Comparison of ENCODE assay signal across 16 cellular contexts in genomic region chr11:66708026-66708579, GRCh38. TPM values are rescaled to one million over a fixed set of nuclear protein-coding genes. Genes with fewer than 3 reads are reported as not detected.
DNase-seq lines count a peak whose midpoint lies in the region; ATAC-seq and TF ChIP-seq lines count a peak whose summit lies in the region.
"Had no signal": no experiment of that assay in that cellular context is flagged by ENCODE, and none has a peak within 500 bp of the region (broad histone marks: within the 10 kb centered on the region; RNA-seq: fewer than 3 reads in every experiment).

No MANE protein-coding gene starts in this region.

- CTCF ChIA-PET in Caco-2 (lab: Charles Lee) = no interaction called here

- H3K36me3 Mint-ChIP-seq in Caco-2 (ENCODE audit: insufficient read depth, unreplicated experiment) (peaks cover 15% of the 10 kb centered on the region), glutamatergic neuron (ENCODE audit: unreplicated experiment) (peaks cover 3% of the 10 kb centered on the region)
- no peaks in the 10 kb centered on the region for H3K36me3 Mint-ChIP-seq in activated T-helper 17 cell treated with anti-CD3 and anti-CD28 coated beads, Interleukin-2, amount 50 U/mL, for 72 hours (ENCODE audit: low read depth)
- H3K36me3 Mint-ChIP-seq: CD4-positive, CD25-positive, alpha-beta regulatory T cell had no signal

- no peak for ATAC-seq in activated T-helper 17 cell treated with anti-CD3 and anti-CD28 coated beads, Interleukin-2, amount 50 U/mL, for 72 hours (replicated peaks)
- ATAC-seq: K562 had no signal

- H3K36me3 ChIP-seq in Caco-2 (ENCODE audit: control insufficient read depth, insufficient read depth, low read length) (0 out of 2 replicates have a peak, but pooled peaks cover 7% of the 10 kb centered on the region), osteoblast (ENCODE audit: insufficient read depth, low read length) (no peaks in the 10 kb centered on the region)

- H3K79me2 ChIP-seq in osteoblast (ENCODE audit: insufficient read depth, low read length) = no peaks in the 10 kb centered on the region

- H3K27ac Mint-ChIP-seq in Caco-2 (ENCODE audit: unreplicated experiment) (peak overlapping the region; percentile 76), glutamatergic neuron (ENCODE audit: unreplicated experiment) (peak overlapping the region; percentile 38)
- H3K27ac Mint-ChIP-seq in activated T-helper 17 cell treated with anti-CD3 and anti-CD28 coated beads, Interleukin-2, amount 50 U/mL, for 72 hours = peak overlapping the region; percentile 30
- H3K27ac Mint-ChIP-seq: CD4-positive, CD25-positive, alpha-beta regulatory T cell; HFFc6 had no signal

- DNase-seq in Caco-2 (no peak), glutamatergic neuron (no peak), osteoblast (ENCODE audit: insufficient read length, low spot score, missing footprints) (peak; percentile 76), GF-D8 (lab: John Stamatoyannopoulos, UW) (no peak), kidney glomerular epithelial cell (lab: John Stamatoyannopoulos, UW) (no peak), C1 segment of cervical spinal cord (lab: John Stamatoyannopoulos, UW) (no peak)
- DNase-seq: 8988T; AML-193; CD4-positive, CD25-positive, alpha-beta regulatory T cell; DMS79; HCEC 1CT; HFFc6 had no signal

- H3K4me1 ChIP-seq in Caco-2 (no peaks in the 10 kb centered on the region), osteoblast (ENCODE audit: insufficient read depth, low read length) (no peaks in the 10 kb centered on the region)

- no peaks in the 10 kb centered on the region for H3K27me3 ChIP-seq in Caco-2 (replicated peaks; ENCODE audit: control insufficient read depth, insufficient read depth, low read length)
- peaks cover 5% of the 10 kb centered on the region for H3K27me3 ChIP-seq in osteoblast (ENCODE audit: insufficient read depth, low read length)
- H3K27me3 ChIP-seq: BLaER1 had no signal

- POLR2A ChIA-PET in Caco-2 (lab: Charles Lee) = no interaction called here

- H3K27me3 Mint-ChIP-seq in Caco-2 (ENCODE audit: insufficient read depth, unreplicated experiment) (no peaks in the 10 kb centered on the region), glutamatergic neuron (ENCODE audit: unreplicated experiment) (peaks cover 2% of the 10 kb centered on the region)
- H3K27me3 Mint-ChIP-seq in activated T-helper 17 cell treated with anti-CD3 and anti-CD28 coated beads, Interleukin-2, amount 50 U/mL, for 72 hours = no peaks in the 10 kb centered on the region
- H3K27me3 Mint-ChIP-seq: CD4-positive, CD25-positive, alpha-beta regulatory T cell had no signal

- BruUV-seq in Caco-2 (replicated peaks; lab: Mats Ljungman, UMichigan) = no TSS peak

- no peak overlapping the region for H2AFZ ChIP-seq in osteoblast (ENCODE audit: low read length)

- H3K4me2 ChIP-seq in osteoblast (ENCODE audit: insufficient read depth, low read length) = no peak overlapping the region
- H3K4me2 ChIP-seq: BLaER1 had no signal

- no peak overlapping the region for H3K4me3 ChIP-seq in Caco-2 (ENCODE audit: low read depth, low read length)
- H3K4me3 ChIP-seq in osteoblast (ENCODE audit: insufficient read depth, low read length) = no peak overlapping the region
- H3K4me3 ChIP-seq: BLaER1, K562 had no signal

- no peaks in the 10 kb centered on the region for H3K9me3 Mint-ChIP-seq in Caco-2 (ENCODE audit: unreplicated experiment)
- H3K9me3 Mint-ChIP-seq in activated T-helper 17 cell treated with anti-CD3 and anti-CD28 coated beads, Interleukin-2, amount 50 U/mL, for 72 hours = no peaks in the 10 kb centered on the region
- peaks cover 6% of the 10 kb centered on the region for H3K9me3 Mint-ChIP-seq in glutamatergic neuron (ENCODE audit: unreplicated experiment)
- H3K9me3 Mint-ChIP-seq: CD4-positive, CD25-positive, alpha-beta regulatory T cell; HFFc6 had no signal

- TF ChIP-seq CTCF in Caco-2 (IDR thresholded peaks at IDR 0.05; ENCODE audit: insufficient read depth in 1 of 2, low read depth in 1 of 2, low read length in 1 of 2, severe bottlenecking in 1 of 2, unreplicated experiment in 1 of 2) (no peak), glutamatergic neuron (IDR thresholded peaks at IDR 0.05; ENCODE audit: partially characterized antibody, unreplicated experiment) (no peak), osteoblast (IDR thresholded peaks at IDR 0.05; ENCODE audit: extremely low read depth, low read depth, low read length) (no peak)

- no peak overlapping the region for H3K27ac ChIP-seq in osteoblast (ENCODE audit: low read depth, low read length)
- H3K27ac ChIP-seq: BLaER1, HL-60 had no signal

- H3K4me1 Mint-ChIP-seq in Caco-2 (ENCODE audit: low read depth, unreplicated experiment) (peaks cover 7% of the 10 kb centered on the region), glutamatergic neuron (ENCODE audit: low read depth, unreplicated experiment) (no peaks in the 10 kb centered on the region)
- no peaks in the 10 kb centered on the region for H3K4me1 Mint-ChIP-seq in activated T-helper 17 cell treated with anti-CD3 and anti-CD28 coated beads, Interleukin-2, amount 50 U/mL, for 72 hours

- no peaks in the 10 kb centered on the region for H4K20me1 ChIP-seq in osteoblast (ENCODE audit: insufficient read depth, low read length)

- H3K4me3 Mint-ChIP-seq in Caco-2 (ENCODE audit: unreplicated experiment) (no peak overlapping the region), glutamatergic neuron (ENCODE audit: unreplicated experiment) (no peak overlapping the region)
- no peak overlapping the region for H3K4me3 Mint-ChIP-seq in activated T-helper 17 cell treated with anti-CD3 and anti-CD28 coated beads, Interleukin-2, amount 50 U/mL, for 72 hours
- H3K4me3 Mint-ChIP-seq: HFFc6 had no signal

- intact Hi-C loops in Caco-2 (cut with micrococcal nuclease; ENCODE audit: unreplicated experiment) = no loop called here

- H3K9me3 ChIP-seq in Caco-2 = no peaks in the 10 kb centered on the region
- no peaks in the 10 kb centered on the region for H3K9me3 ChIP-seq in osteoblast (ENCODE audit: low read depth, low read length)
- H3K9me3 ChIP-seq: BLaER1 had no signal

RNA-seq across cellular contexts. Expression of gene SPTBN2, which starts 20.9 kb away (rescaled TPM):
- 37.6 and 45.0 TPM in 2 replicates for total RNA-seq in Caco-2 (2022)
- total RNA-seq in activated T-helper 17 cell treated with anti-CD3 and anti-CD28 coated beads, Interleukin-2, amount 50 U/mL, for 72 hours = under 1 TPM; 0.37 to 0.45 TPM
- 371 TPM for total RNA-seq in glutamatergic neuron (ENCODE audit: unreplicated experiment)
- total RNA-seq in osteoblast = 0.88 and 2.2 TPM in 2 replicates

RNA-seq across cellular contexts. Expression of gene RBM4B, which starts 30.4 kb away (rescaled TPM):
- 39.8 and 45.8 TPM in 2 replicates for total RNA-seq in Caco-2 (2022)
- total RNA-seq in activated T-helper 17 cell treated with anti-CD3 and anti-CD28 coated beads, Interleukin-2, amount 50 U/mL, for 72 hours = 10 to 100 TPM; 23.6 to 31.4 TPM
- 61.2 TPM for total RNA-seq in glutamatergic neuron (ENCODE audit: unreplicated experiment)
- 19.2 and 21.8 TPM in 2 replicates for total RNA-seq in osteoblast

Comparison
In these comparisons a context has a peak if more than half of its experiments do, and no peak if none do; other contexts are left out.
1. RNA of gene SPTBN2, which starts 20.9 kb away (total RNA-seq): 371 TPM in glutamatergic neuron (single experiment) and 37.6 to 45.0 TPM in Caco-2; 0.88 to 2.2 TPM in osteoblast and 0.37 to 0.45 TPM in activated T-helper 17 cell treated with anti-CD3 and anti-CD28 coated beads, Interleukin-2, amount 50 U/mL, for 72 hours; every median in the first group is over 10 times any median in the second.
2. Peak in every context shown above with its lines, with median percentiles within 50 percentile points of each other: H3K27ac Mint-ChIP-seq.